Comparison of ENCODE assay signal across 1 cellular context in the genomic region with DNA sequence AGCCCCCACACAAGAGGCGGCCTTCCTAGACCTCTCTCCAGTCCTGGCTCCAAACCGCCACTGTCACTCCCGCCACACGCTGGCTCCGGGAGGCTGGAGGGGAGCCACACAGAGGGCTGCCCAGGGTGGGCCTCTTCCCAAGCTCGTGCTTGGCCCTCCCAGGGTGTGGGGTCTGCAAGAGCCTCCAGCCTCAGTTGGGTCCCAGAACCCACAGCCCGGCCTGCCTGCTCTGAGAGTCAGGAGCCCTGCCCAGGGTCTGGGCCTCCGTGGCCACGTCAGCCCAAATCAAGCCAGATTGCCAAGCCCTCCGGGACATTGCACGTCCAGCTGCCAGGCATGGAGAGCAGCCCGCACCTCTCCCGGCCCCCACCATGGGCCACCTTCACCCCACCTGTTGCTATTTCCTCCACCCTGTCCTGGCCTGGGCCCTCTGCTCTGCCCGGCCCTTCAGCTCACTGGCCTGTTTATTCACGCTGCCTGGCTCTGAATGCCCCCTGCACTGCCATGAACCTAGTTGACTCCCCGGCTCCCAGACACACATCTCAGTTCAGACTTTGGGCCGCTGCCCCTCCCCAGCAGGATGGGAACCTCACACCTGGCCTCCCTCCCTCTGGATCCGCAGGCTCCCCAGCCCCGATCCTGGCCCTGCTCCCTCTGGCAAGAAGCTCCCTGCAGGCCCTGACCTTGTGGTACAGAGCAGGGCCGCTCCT.
TF ChIP-seq lines count a peak whose summit lies in the region.

No MANE protein-coding gene starts in this region.

TF ChIP-seq in WTC11, 78 proteins besides CTCF, POLR2A, EP300 and RAD21:
- TF ChIP-seq ZNF512 (CRISPR knock-in tag; IDR thresholded peaks at IDR 0.05; ENCODE audit: borderline replicate concordance) (no peak), SMAD4 (CRISPR knock-in tag; IDR thresholded peaks at IDR 0.05) (no peak), MYBL2 (CRISPR knock-in tag; IDR thresholded peaks at IDR 0.05) (no peak), NR1H2 (CRISPR knock-in tag; IDR thresholded peaks at IDR 0.05) (no peak), ELF4 (CRISPR knock-in tag; IDR thresholded peaks at IDR 0.05; ENCODE audit: low read depth) (no peak), ZNF671 (CRISPR knock-in tag; IDR thresholded peaks at IDR 0.05) (no peak)
- TF ChIP-seq, protein P1, sequence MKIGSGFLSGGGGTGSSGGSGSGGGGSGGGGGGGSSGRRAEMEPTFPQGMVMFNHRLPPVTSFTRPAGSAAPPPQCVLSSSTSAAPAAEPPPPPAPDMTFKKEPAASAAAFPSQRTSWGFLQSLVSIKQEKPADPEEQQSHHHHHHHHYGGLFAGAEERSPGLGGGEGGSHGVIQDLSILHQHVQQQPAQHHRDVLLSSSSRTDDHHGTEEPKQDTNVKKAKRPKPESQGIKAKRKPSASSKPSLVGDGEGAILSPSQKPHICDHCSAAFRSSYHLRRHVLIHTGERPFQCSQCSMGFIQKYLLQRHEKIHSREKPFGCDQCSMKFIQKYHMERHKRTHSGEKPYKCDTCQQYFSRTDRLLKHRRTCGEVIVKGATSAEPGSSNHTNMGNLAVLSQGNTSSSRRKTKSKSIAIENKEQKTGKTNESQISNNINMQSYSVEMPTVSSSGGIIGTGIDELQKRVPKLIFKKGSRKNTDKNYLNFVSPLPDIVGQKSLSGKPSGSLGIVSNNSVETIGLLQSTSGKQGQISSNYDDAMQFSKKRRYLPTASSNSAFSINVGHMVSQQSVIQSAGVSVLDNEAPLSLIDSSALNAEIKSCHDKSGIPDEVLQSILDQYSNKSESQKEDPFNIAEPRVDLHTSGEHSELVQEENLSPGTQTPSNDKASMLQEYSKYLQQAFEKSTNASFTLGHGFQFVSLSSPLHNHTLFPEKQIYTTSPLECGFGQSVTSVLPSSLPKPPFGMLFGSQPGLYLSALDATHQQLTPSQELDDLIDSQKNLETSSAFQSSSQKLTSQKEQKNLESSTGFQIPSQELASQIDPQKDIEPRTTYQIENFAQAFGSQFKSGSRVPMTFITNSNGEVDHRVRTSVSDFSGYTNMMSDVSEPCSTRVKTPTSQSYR (CRISPR knock-in tag; IDR thresholded peaks at IDR 0.05) = no peak
TF ChIP-seq in WTC11: peak in this region for 0.
